9 cellular contexts compared by ENCODE assay signal in genomic region chr13:34161829-34162544, GRCh38.
A peak's percentile ranks its signal among the peaks of the same experiment; 100 is the strongest.
DNase-seq lines count a peak whose midpoint lies in the region; FAIRE-seq and TF ChIP-seq lines count a peak whose summit lies in the region.
"Had no signal": no experiment of that assay in that cellular context is flagged by ENCODE, and none has a peak within 500 bp of the region (broad histone marks: within the 10 kb centered on the region; RNA-seq: fewer than 3 reads in every experiment).

No MANE protein-coding gene starts in this region.

- H3K4me1 ChIP-seq in A673 (ENCODE audit: insufficient read depth, low read length, poor library complexity, severe bottlenecking): peaks cover 6% of the 10 kb centered on the region
- H3K4me1 ChIP-seq in Karpas-422 (ENCODE audit: low read length): no peaks in the 10 kb centered on the region
- H3K4me1 ChIP-seq in mesodermal cell (ENCODE audit: control insufficient read depth, insufficient read depth, low read length, poor library complexity, severe bottlenecking): peaks cover 37% of the 10 kb centered on the region

- H3K9me3 ChIP-seq in A673 (ENCODE audit: low read depth, low read length, poor library complexity, severe bottlenecking) (no peaks in the 10 kb centered on the region), Karpas-422 (ENCODE audit: low read length) (no peaks in the 10 kb centered on the region), mesodermal cell (ENCODE audit: control insufficient read depth, low read length) (no peaks in the 10 kb centered on the region)
- H3K9me3 ChIP-seq: neutrophil had no signal

- peak; percentile 53 for DNase-seq in A673 (ENCODE audit: low spot score)
- no peak for DNase-seq in Karpas-422
- DNase-seq in bronchial epithelial cell (ENCODE audit: low read depth): peak; percentile 95
- DNase-seq in GM10248 (ENCODE audit: extremely low spot score): no peak
- no peak for DNase-seq in NCI-H446 treated with DMSO at 0.1 percent for 48 hours (lab: John Stamatoyannopoulos, UW)
- no peak for DNase-seq in RKO (ENCODE audit: low spot score)
- no peak for DNase-seq in OCI-M1 (lab: John Stamatoyannopoulos, UW)

- H3K4me2 ChIP-seq in Karpas-422 (ENCODE audit: low read depth, low read length, poor library complexity, severe bottlenecking): no peak overlapping the region

- intact Hi-C loops in A673 (cut with micrococcal nuclease; ENCODE audit: unreplicated experiment): no loop called here

- no peaks in the 10 kb centered on the region for H3K27me3 ChIP-seq in A673 (replicated peaks; ENCODE audit: insufficient read depth, low read depth, low read length, poor library complexity)
- H3K27me3 ChIP-seq in Karpas-422 (ENCODE audit: low read length): no peaks in the 10 kb centered on the region
- no peaks in the 10 kb centered on the region for H3K27me3 ChIP-seq in bronchial epithelial cell (ENCODE audit: control insufficient read depth, insufficient read depth, low read length)

- no peak for FAIRE-seq in bronchial epithelial cell (lab: Jason Lieb, UNC)

- no peaks in the 10 kb centered on the region for H4K20me1 ChIP-seq in Karpas-422 (ENCODE audit: insufficient read depth, low read depth, low read length)

- CTCF ChIA-PET in A673 (lab: Charles Lee) (no interaction called here), GM10248 (lab: Yijun Ruan, JAX) (interaction anchor here (1.7 kb wide), 1 partner anchor 13 kb away, joined by 3 read pairs; no protein-coding TSS in a partner anchor)

- no peak overlapping the region for H3K27ac ChIP-seq in A673 (ENCODE audit: low read depth, low read length, poor library complexity, severe bottlenecking)
- H3K27ac ChIP-seq in Karpas-422 (ENCODE audit: low read length): no peak overlapping the region
- peak overlapping the region; percentile 75 for H3K27ac ChIP-seq in mesodermal cell (ENCODE audit: low read depth, low read length, severe bottlenecking)
- H3K27ac ChIP-seq: neutrophil had no signal

- H3K4me3 ChIP-seq in A673 (ENCODE audit: low read depth, low read length, poor library complexity, severe bottlenecking): no peak overlapping the region
- no peak overlapping the region for H3K4me3 ChIP-seq in Karpas-422 (ENCODE audit: low read length)
- H3K4me3 ChIP-seq in bronchial epithelial cell (ENCODE audit: low read depth, low read length): no peak overlapping the region
- H3K4me3 ChIP-seq in mesodermal cell (ENCODE audit: extremely low read depth, insufficient read depth, low read length, poor library complexity, severe bottlenecking): no peak overlapping the region

- H3K9me2 ChIP-seq in Karpas-422 (replicated peaks; ENCODE audit: insufficient read depth, low read length): no peaks in the 10 kb centered on the region

- H3K36me3 ChIP-seq in A673 (ENCODE audit: insufficient read depth, low read length, poor library complexity, severe bottlenecking) (no peaks in the 10 kb centered on the region), Karpas-422 (ENCODE audit: insufficient read depth, low read length) (no peaks in the 10 kb centered on the region), bronchial epithelial cell (ENCODE audit: control insufficient read depth, insufficient read depth, low read length) (no peaks in the 10 kb centered on the region), mesodermal cell (ENCODE audit: control insufficient read depth, insufficient read depth, low read length) (no peaks in the 10 kb centered on the region)
- H3K36me3 ChIP-seq: neutrophil had no signal

- POLR2A ChIA-PET in A673 (lab: Charles Lee; ENCODE audit: low non-redundant PET): no interaction called here
- POLR2A ChIA-PET in GM10248 (lab: Yijun Ruan, JAX): no interaction called here

- TF ChIP-seq CTCF in A673 (conservative IDR thresholded peaks at IDR 0.05; ENCODE audit: low read depth, low read length) (no peak), bronchial epithelial cell (IDR thresholded peaks at IDR 0.05; ENCODE audit: insufficient read depth, low read length, severe bottlenecking) (no peak), GM10248 (IDR thresholded peaks at IDR 0.05; ENCODE audit: control extremely low read depth, extremely low read depth, low read depth, missing control alignments) (no peak)

- H3K9ac ChIP-seq in Karpas-422 (ENCODE audit: low read length): no peak overlapping the region

- BruUV-seq in A673 (replicated peaks; lab: Mats Ljungman, UMichigan): no TSS peak

- no peaks in the 10 kb centered on the region for H3K79me2 ChIP-seq in Karpas-422 (ENCODE audit: low read length)

- 56% methylated on average over 3 of the region's 7 CpGs; no CpG with 5 or more reads in 1 of the 2 experiments for WGBS in mesodermal cell (ENCODE audit: insufficient coverage in 2 of 2), 2 experiments

- 0 out of 2 replicates have a peak overlapping the region, but pooled peaks have one; percentile 2 for H2AFZ ChIP-seq in Karpas-422 (ENCODE audit: low read length)

Comparison
In these comparisons a context has a peak if more than half of its experiments do, and no peak if none do; other contexts are left out.
1. DNase-seq: peak in A673 (single experiment) and bronchial epithelial cell (single experiment); none in Karpas-422 (single experiment), GM10248 (single experiment), NCI-H446 treated with DMSO at 0.1 percent for 48 hours (single experiment), RKO (single experiment) and OCI-M1 (single experiment).